ENCODE assay signal across 11 cellular contexts in genomic region chr15:100940785-100941379, GRCh38. TPM values are rescaled to one million over a fixed set of nuclear protein-coding genes. Genes with fewer than 3 reads are reported as not detected.
DNase-seq lines count a peak whose midpoint lies in the region; ATAC-seq and TF ChIP-seq lines count a peak whose summit lies in the region.
"Had no signal": no experiment of that assay in that cellular context is flagged by ENCODE, and none has a peak within 500 bp of the region (broad histone marks: within the 10 kb centered on the region; RNA-seq: fewer than 3 reads in every experiment).

No MANE protein-coding gene starts in this region.

- H3K27me3 ChIP-seq in hepatocyte = no peaks in the 10 kb centered on the region
- H3K27me3 ChIP-seq: gastroesophageal sphincter had no signal

- H3K27ac ChIP-seq in temporal lobe (ENCODE audit: low read depth, low read length) (peak overlapping the region; percentile 4), hepatocyte (no peak overlapping the region)
- H3K27ac ChIP-seq: gastroesophageal sphincter, SK-N-MC had no signal

- H3K9me3 ChIP-seq in hepatocyte (ENCODE audit: low read depth) = no peaks in the 10 kb centered on the region

- no peak for TF ChIP-seq CTCF in hepatocyte (IDR thresholded peaks at IDR 0.05; ENCODE audit: poor library complexity)

- ATAC-seq in GM19328 (IDR thresholded peaks at IDR 0.05; ENCODE audit: unreplicated experiment) (peak; percentile 56), HG02973 (IDR thresholded peaks at IDR 0.05; ENCODE audit: unreplicated experiment) (peak; percentile 87)
- ATAC-seq: gastroesophageal sphincter had no signal

- no peak overlapping the region for H2AFZ ChIP-seq in hepatocyte

- H3K36me3 ChIP-seq in hepatocyte (replicated peaks; ENCODE audit: insufficient read depth, low read depth) = no peaks in the 10 kb centered on the region
- H3K36me3 ChIP-seq: gastroesophageal sphincter had no signal

- H4K20me1 ChIP-seq in hepatocyte (ENCODE audit: insufficient read depth, poor library complexity, severe bottlenecking) = no peaks in the 10 kb centered on the region

- H3K9me2 ChIP-seq in hepatocyte (replicated peaks; ENCODE audit: insufficient read depth) = no peaks in the 10 kb centered on the region

- no peak overlapping the region for H3K4me3 ChIP-seq in hepatocyte
- H3K4me3 ChIP-seq: gastroesophageal sphincter, SK-N-MC had no signal

- H3K79me2 ChIP-seq in hepatocyte = no peaks in the 10 kb centered on the region

- H3K4me2 ChIP-seq in hepatocyte = no peak overlapping the region

- H3K4me1 ChIP-seq in hepatocyte (ENCODE audit: insufficient read depth) = no peaks in the 10 kb centered on the region

- DNase-seq in NOMO-1 treated with dmso at 0.1 percent for 144 hours (lab: John Stamatoyannopoulos, UW; ENCODE audit: unreplicated experiment) = peak; percentile 86
- DNase-seq in hepatocyte (ENCODE audit: low spot score) = no peak
- no peak for DNase-seq in NCI-H510A treated with DMSO at 0.1 percent for 48 hours (lab: John Stamatoyannopoulos, UW)
- no peak for DNase-seq in NCI-H2171 (lab: John Stamatoyannopoulos, UW)
- no peak for DNase-seq in cerebellum (ENCODE audit: low spot score)
- DNase-seq: HCEC 1CT had no signal

- 56% methylated on average over 2 of the region's 2 CpGs for WGBS in hepatocyte (ENCODE audit: low lambda C conversion rate, missing lambda C conversion rate)

RNA-seq across cellular contexts. Expression of gene LRRK1, which starts 21.7 kb away (rescaled TPM):
- total RNA-seq in temporal lobe = 0.98 TPM
- 2.1 and 2.6 TPM in 2 replicates for total RNA-seq in hepatocyte
- polyA plus RNA-seq in hepatocyte = 2.1 and 2.7 TPM in 2 replicates
- 8.9 TPM for total RNA-seq in cerebellum
